In genomic region chr17:42361781-42362186, GRCh38 we compare ENCODE assay signal across 9 cellular contexts. TPM values are rescaled to one million over a fixed set of nuclear protein-coding genes. Genes with fewer than 3 reads are reported as not detected.
A peak's percentile ranks its signal among the peaks of the same experiment; 100 is the strongest.
DNase-seq lines count a peak whose midpoint lies in the region; ATAC-seq, FAIRE-seq and TF ChIP-seq lines count a peak whose summit lies in the region.
"Had no signal": no experiment of that assay in that cellular context is flagged by ENCODE, and none has a peak within 500 bp of the region (broad histone marks: within the 10 kb centered on the region; RNA-seq: fewer than 3 reads in every experiment).

No MANE protein-coding gene starts in this region.

- H3K27me3 ChIP-seq in CD8-positive, alpha-beta memory T cell (ENCODE audit: insufficient read depth, low read length, poor library complexity, severe bottlenecking): no peaks in the 10 kb centered on the region
- H3K27me3 ChIP-seq in K562 (ENCODE audit: control insufficient read depth in 2 of 2, insufficient read depth in 2 of 2, low read length in 2 of 2) (no peaks in the 10 kb centered on the region), neutrophil (no peaks in the 10 kb centered on the region), prostate gland (replicated peaks; ENCODE audit: insufficient read depth) (no peaks in the 10 kb centered on the region)

- peaks cover 33% of the 10 kb centered on the region for H3K4me1 ChIP-seq in CD8-positive, alpha-beta memory T cell (ENCODE audit: insufficient read depth, low read length)
- H3K4me1 ChIP-seq in K562 (replicated peaks in 1 of 2; ENCODE audit: control insufficient read depth in 2 of 2, insufficient read depth in 2 of 2, low read length in 2 of 2) (peaks cover 12 to 27% of the 10 kb centered on the region in 2 experiments; a peak in 4 of 5 replicates), neutrophil (ENCODE audit: control insufficient read depth in 1 of 2, insufficient read depth in 1 of 2, low read depth in 1 of 2, low read length in 1 of 2) (peaks cover 43 to 59% of the 10 kb centered on the region in 2 experiments), prostate gland (replicated peaks) (peaks cover 6% of the 10 kb centered on the region)

- intact Hi-C loops in K562 (cut with micrococcal nuclease) (no loop called here), prostate gland (cut with DNase I) (no loop called here)

- H3K9me3 Mint-ChIP-seq in CD8-positive, alpha-beta memory T cell: peaks cover 0 to 2% (median 0%) of the 10 kb centered on the region in 5 donors
- no peaks in the 10 kb centered on the region for H3K9me3 Mint-ChIP-seq in T-cell

- BruUV-seq in K562 (replicated peaks; lab: Mats Ljungman, UMichigan): no TSS peak

- peaks cover 5% of the 10 kb centered on the region for H3K9me1 ChIP-seq in K562 (ENCODE audit: control insufficient read depth, insufficient read depth, low read length)

- H3K9me3 ChIP-seq in CD8-positive, alpha-beta memory T cell (ENCODE audit: low read length): no peaks in the 10 kb centered on the region
- no peaks in the 10 kb centered on the region for H3K9me3 ChIP-seq in K562 (replicated peaks; ENCODE audit: control insufficient read depth, insufficient read depth, low read depth, low read length)
- no peaks in the 10 kb centered on the region for H3K9me3 ChIP-seq in neutrophil
- H3K9me3 ChIP-seq in prostate gland: no peaks in the 10 kb centered on the region

- POLR2A ChIA-PET in CD8-positive, alpha-beta memory T cell (lab: Charles Lee): interaction anchor here (1.2 kb wide), 1 partner anchor 27 kb away, joined by 5 read pairs; the partner anchor contains the start of gene STAT3
- POLR2A ChIA-PET in T-cell (lab: Charles Lee) (interaction anchor here (0.7 to 1.5 kb wide), 4 partner anchors 13 to 27 kb away, joined by 3 to 5 read pairs (median 3); no protein-coding TSS in a partner anchor), K562 (lab: Yijun Ruan, JAX) (interaction anchor here (0.7 to 1.6 kb wide), 3 partner anchors 9 to 16 kb away, joined by 3 to 5 read pairs (median 4); no protein-coding TSS in a partner anchor)

- H3K36me3 Mint-ChIP-seq in CD8-positive, alpha-beta memory T cell: peaks cover 0 to 24% (median 12%) of the 10 kb centered on the region in 3 donors
- H3K36me3 Mint-ChIP-seq in T-cell: peaks cover 30% of the 10 kb centered on the region

- H3K4me3 ChIP-seq in CD8-positive, alpha-beta memory T cell (ENCODE audit: low read length): no peak overlapping the region
- no peak overlapping the region for H3K4me3 ChIP-seq in K562
- no peak overlapping the region for H3K4me3 ChIP-seq in neutrophil (ENCODE audit: low read depth in 1 of 2, low read length in 1 of 2)
- H3K4me3 ChIP-seq in prostate gland: no peak overlapping the region

- TF ChIP-seq POLR2A in K562 (conservative IDR thresholded peaks at IDR 0.05): no peak
- TF ChIP-seq POLR2A in prostate gland (IDR thresholded peaks at IDR 0.05): no peak

- peak overlapping the region; percentile 54 to 92 (median 78) for H3K27ac Mint-ChIP-seq in CD8-positive, alpha-beta memory T cell
- peak overlapping the region; percentile 50 to 81 for H3K27ac Mint-ChIP-seq in T-cell

- WGBS in K562 (ENCODE audit: insufficient coverage, low coverage, missing lambda C conversion rate): 23% methylated on average over 2 of the region's 2 CpGs
- 34% methylated on average over 2 of the region's 2 CpGs for WGBS in prostate gland

- no peak overlapping the region for H3K9ac ChIP-seq in K562 (ENCODE audit: insufficient read depth in 1 of 2, low read depth in 2 of 2, low read length in 2 of 2)

- in situ Hi-C loops in K562 (cut with MboI): no loop called here

- CTCF ChIA-PET in CD8-positive, alpha-beta memory T cell (lab: Charles Lee): no interaction called here
- CTCF ChIA-PET in T-cell (lab: Charles Lee) (interaction anchor here (0.6 to 1.4 kb wide), 5 partner anchors 23 to 134 kb away, joined by 3 to 6 read pairs (median 4); no protein-coding TSS in a partner anchor), K562 (lab: Yijun Ruan, JAX; ENCODE audit: low intra/inter-chr PET ratio) (no interaction called here)

- TF ChIP-seq RAD21 in K562 (CRISPR knock-in tag; conservative IDR thresholded peaks at IDR 0.05 in 1 of 2, IDR thresholded peaks at IDR 0.05 in 1 of 2): no peak

- peak in 3 of 5 donors; percentile 6 to 56 (median 32) for DNase-seq in CD8-positive, alpha-beta memory T cell
- DNase-seq in T-cell (peak in 15 of 34 experiments; percentile 3 to 35 (median 11)), K562 (ENCODE audit: extremely low read depth in 1 of 4, low spot score in 3 of 4) (no peak), NCI-H146 treated with DMSO at 0.1 percent for 48 hours (lab: John Stamatoyannopoulos, UW; ENCODE audit: unreplicated experiment) (no peak), SK-N-DZ (ENCODE audit: low spot score) (no peak), prostate gland (ENCODE audit: low spot score) (no peak)
- DNase-seq: cortex of kidney had no signal

- H3K79me2 ChIP-seq in K562 (ENCODE audit: control insufficient read depth, insufficient read depth, low read length): peaks cover 76% of the 10 kb centered on the region

- H3K27me3 Mint-ChIP-seq in CD8-positive, alpha-beta memory T cell: peaks cover 0 to 1% of the 10 kb centered on the region in 2 donors
- no peaks in the 10 kb centered on the region for H3K27me3 Mint-ChIP-seq in T-cell

- H3K4me3 Mint-ChIP-seq in CD8-positive, alpha-beta memory T cell: peak overlapping the region in 5 of 7 donors; percentile 6 to 75 (median 20)
- H3K4me3 Mint-ChIP-seq in T-cell: peak overlapping the region in 1 of 3 donors; percentile 32

- peaks cover 5% of the 10 kb centered on the region for H3K36me3 ChIP-seq in CD8-positive, alpha-beta memory T cell (ENCODE audit: insufficient read depth, low read length)
- H3K36me3 ChIP-seq in K562 (ENCODE audit: control insufficient read depth, insufficient read depth, low read length) (peaks cover 4% of the 10 kb centered on the region; the same call in 2 of the 3 replicates), neutrophil (peaks cover 1% of the 10 kb centered on the region), prostate gland (no peaks in the 10 kb centered on the region)

- TF ChIP-seq EP300 in K562 (IDR thresholded peaks at IDR 0.05; ENCODE audit: low read length): no peak

- H4K20me1 ChIP-seq in K562 (replicated peaks; ENCODE audit: control insufficient read depth, insufficient read depth, low read length): peaks cover 18% of the 10 kb centered on the region; the same call in 1 of the 2 replicates

- TF ChIP-seq CTCF in K562 (IDR thresholded peaks at IDR 0.05 in 2 of 3, conservative IDR thresholded peaks at IDR 0.05 in 1 of 3; ENCODE audit: insufficient read depth in 2 of 3, low read depth in 1 of 3, low read length in 3 of 3): no peak
- no peak for TF ChIP-seq CTCF in neutrophil (IDR thresholded peaks at IDR 0.05)
- TF ChIP-seq CTCF in prostate gland (IDR thresholded peaks at IDR 0.05): no peak

- H2AFZ ChIP-seq in K562 (ENCODE audit: low read depth, low read length): no peak overlapping the region

- H3K4me1 Mint-ChIP-seq in CD8-positive, alpha-beta memory T cell: peaks cover 65 to 79% (median 78%) of the 10 kb centered on the region in 3 donors
- H3K4me1 Mint-ChIP-seq in T-cell: peaks cover 67 to 79% (median 73%) of the 10 kb centered on the region in 3 donors

- no peak overlapping the region for H3K4me2 ChIP-seq in K562 (ENCODE audit: insufficient read depth, low read length)

- no peak for FAIRE-seq in K562 (lab: Jason Lieb, UNC)

- peak; percentile 48 to 98 (median 90) for ATAC-seq in T-cell (replicated peaks in 1 of 4)
- ATAC-seq in K562: 0 out of 3 replicates have a peak, but pooled peaks have one; percentile 17
- no peak for ATAC-seq in HG03378 (IDR thresholded peaks at IDR 0.05; ENCODE audit: unreplicated experiment)

- no peak overlapping the region for H3K27ac ChIP-seq in CD8-positive, alpha-beta memory T cell (ENCODE audit: low read depth, low read length)
- H3K27ac ChIP-seq in K562 (ENCODE audit: extremely low read depth, low read depth, low read length): no peak overlapping the region; the same call in 2 of the 3 replicates
- peak overlapping the region; percentile 88 for H3K27ac ChIP-seq in neutrophil
- no peak overlapping the region for H3K27ac ChIP-seq in prostate gland

RNA-seq across cellular contexts. Expression of gene STAT3, which starts 26.5 kb away (rescaled TPM):
- total RNA-seq in CD8-positive, alpha-beta memory T cell: 100 to 1,000 TPM; 148 to 155 TPM
- polyA plus RNA-seq in CD8-positive, alpha-beta memory T cell: 166 TPM
- total RNA-seq in T-cell (100 to 1,000 TPM; 113 to 242 (median 129) TPM), K562 (2014; rRNA removed) (90.4 and 99.6 TPM in 2 replicates), K562 (2014; rRNA removed; fragmentation: Illumina TruSeq; extraction: Trizol) (108 and 115 TPM in 2 replicates), K562 (2015; rRNA removed; fragmentation: Illumina TruSeq; extraction: Trizol) (105 and 113 TPM in 2 replicates), K562 (2021) (120 and 133 TPM in 2 replicates), prostate gland (100 to 1,000 TPM; 188 to 230 TPM)
- 176 and 210 TPM in 2 replicates for total RNA-seq in K562 (2011; cell fraction: chromatin; rRNA removed; ENCODE audit: low replicate concordance)
- 110 and 117 TPM in 2 replicates for total RNA-seq in K562 (2011; cell fraction: nucleolus; rRNA removed)
- total RNA-seq in K562 (2011; cell fraction: nucleoplasm; rRNA removed): 145 and 167 TPM in 2 replicates
- polyA plus RNA-seq in K562 (2011; rRNA removed) (90.0 and 120 TPM in 2 replicates), K562 (2014; fragmentation: Illumina TruSeq; extraction: Trizol) (179 and 180 TPM in 2 replicates), K562 (2014; fragmentation: Nextera tagmentation; extraction: Ambion mirVana) (100 to 1,000 TPM; 114 to 160 TPM), K562 (2014; rRNA removed) (120 and 134 TPM in 2 replicates)
- 83.3 and 125 TPM in 2 replicates for polyA plus RNA-seq in K562 (2011; cell fraction: cytosol; rRNA removed)
- polyA plus RNA-seq in K562 (2011; cell fraction: nucleus; rRNA removed): 58.4 and 72.2 TPM in 2 replicates
- 160 and 179 TPM in 2 replicates for polyA plus RNA-seq in K562 (2012)
- polyA minus RNA-seq in K562 (2011; rRNA and poly(A)+ RNA removed): 111 and 124 TPM in 2 replicates
- polyA minus RNA-seq in K562 (2011; cell fraction: cytosol; rRNA and poly(A)+ RNA removed): 68.3 and 70.2 TPM in 2 replicates
- 35.3 and 48.0 TPM in 2 replicates for polyA minus RNA-seq in K562 (2011; cell fraction: nucleus; rRNA and poly(A)+ RNA removed)
- polyA plus RNA-seq in SK-N-DZ (2014; cell fraction: cytosol; rRNA removed): 20.7 and 23.9 TPM in 2 replicates
- 17.7 and 20.4 TPM in 2 replicates for polyA plus RNA-seq in SK-N-DZ (2014; cell fraction: nucleus; rRNA removed)

Comparison
In these comparisons a context has a peak if more than half of its experiments do, and no peak if none do; other contexts are left out.
1. DNase-seq: peak in CD8-positive, alpha-beta memory T cell (3 of 5); none in K562 (0 of 4), NCI-H146 treated with DMSO at 0.1 percent for 48 hours (single experiment), SK-N-DZ (single experiment) and prostate gland (single experiment).
2. CTCF ChIA-PET loops: an anchor here in T-cell (0.6 to 1.4 kb wide); none called in CD8-positive, alpha-beta memory T cell and K562.